20 cellular contexts compared by ENCODE assay signal in genomic region chr12:66945189-66945817, GRCh38.
"Had no signal": no experiment of that assay in that cellular context is flagged by ENCODE, and none has a peak within 500 bp of the region (broad histone marks: within the 10 kb centered on the region; RNA-seq: fewer than 3 reads in every experiment).

No MANE protein-coding gene starts in this region.

- DNase-seq: central memory CD4-positive, alpha-beta T cell; colonic mucosa; effector memory CD4-positive, alpha-beta T cell; erythroblast; foreskin keratinocyte; kidney; left lung; mesenchymal stem cell; midbrain; naive thymus-derived CD8-positive, alpha-beta T cell; nephron progenitor cell; pancreas; right lobe of liver; stimulated activated CD4-positive, alpha-beta T cell treated with anti-CD3 and anti-CD28 coated beads, Interleukin-2, amount 100 ng/mL, for 24 hours; stimulated activated CD4-positive, alpha-beta T cell treated with anti-CD3 and anti-CD28 coated beads, Interleukin-4, amount 100 ng/mL, for 24 hours; stimulated activated naive CD4-positive, alpha-beta T cell treated with Interleukin-2 at 50 U/mL for 16 hours; stomach; thyroid gland; trophoblast cell had no signal

- ATAC-seq: foreskin keratinocyte; left lung; naive thymus-derived CD8-positive, alpha-beta T cell; pancreas; right lobe of liver; stimulated activated effector memory CD8-positive, alpha-beta T cell treated with anti-CD3 and anti-CD28 coated beads, Interleukin-12 subunit alpha, Interleukin-12 subunit beta, amount 100 ng/mL, for 72 hours had no signal

- H3K27me3 ChIP-seq: colonic mucosa, foreskin keratinocyte, left lung, pancreas, right lobe of liver, stomach, thyroid gland had no signal

- H3K27ac ChIP-seq: colonic mucosa, foreskin keratinocyte, left lung, pancreas, right lobe of liver, stomach, thyroid gland had no signal

- H3K36me3 ChIP-seq: colonic mucosa, left lung, pancreas, right lobe of liver, stomach, thyroid gland had no signal

- H3K4me3 ChIP-seq: colonic mucosa, left lung, pancreas, right lobe of liver, stomach, thyroid gland had no signal

- H3K4me1 ChIP-seq: colonic mucosa, foreskin keratinocyte, left lung, pancreas, right lobe of liver, stomach, thyroid gland had no signal

- H3K9me3 ChIP-seq: colonic mucosa, left lung, pancreas, right lobe of liver, stomach, thyroid gland had no signal
